ENCODE assay signal across 1 cellular context in the genomic region with DNA sequence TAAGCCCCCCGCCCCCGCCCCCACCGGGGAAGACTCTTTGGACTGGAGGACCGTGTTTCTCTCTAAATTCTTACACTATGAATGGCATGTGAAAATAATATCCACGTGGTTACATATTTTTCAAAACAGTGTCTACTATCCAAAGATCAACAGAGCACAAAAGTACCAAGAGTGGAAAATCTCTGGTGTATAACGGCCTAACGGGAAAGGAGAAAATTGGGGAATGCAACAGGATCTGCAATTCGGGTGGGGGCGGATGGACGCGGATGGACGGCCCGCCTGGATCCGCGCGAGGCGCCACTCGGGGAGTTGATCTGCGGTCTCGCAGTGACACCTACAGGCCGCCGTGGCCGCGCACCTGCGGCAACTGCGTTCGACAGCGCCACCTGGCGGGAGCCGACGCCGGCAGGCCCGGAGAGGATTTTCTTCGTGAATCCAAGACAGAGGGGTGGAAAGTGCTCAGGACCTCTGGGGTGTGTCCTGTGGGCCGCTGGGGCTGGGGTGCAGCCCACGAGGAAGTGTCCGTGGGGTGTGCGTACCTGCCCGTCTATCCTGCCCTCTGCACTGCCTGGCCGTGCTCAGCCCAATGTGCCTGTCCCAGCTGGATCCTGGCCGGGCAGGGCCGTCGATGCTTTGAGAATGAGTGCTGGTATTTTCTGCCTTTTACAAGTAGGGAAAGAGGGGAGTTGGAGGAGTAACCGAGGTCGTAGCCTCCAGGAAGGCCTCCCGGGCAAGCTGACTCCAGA.
TF ChIP-seq lines count a peak whose summit lies in the region.

No MANE protein-coding gene starts in this region.

TF ChIP-seq in GM12878, 131 proteins besides CTCF, POLR2A, EP300 and RAD21 (continued from another document and continues in another):
- TF ChIP-seq FOXM1 (IDR thresholded peaks at IDR 0.05; ENCODE audit: low read depth, low read length) (no peak; the same call in 1 of the 2 replicates), POLR2AphosphoS2 (IDR thresholded peaks at IDR 0.05; ENCODE audit: low read depth, low read length) (no peak), SUPT20H (IDR thresholded peaks at IDR 0.05; ENCODE audit: borderline replicate concordance, control insufficient read depth, low read depth, low read length) (no peak), CBX5 (IDR thresholded peaks at IDR 0.05; ENCODE audit: low read depth) (no peak), BACH1 (IDR thresholded peaks at IDR 0.05; ENCODE audit: borderline replicate concordance) (no peak), SIN3A (IDR thresholded peaks at IDR 0.05; ENCODE audit: low read depth, low read length) (no peak), CHD1 (IDR thresholded peaks at IDR 0.05; ENCODE audit: low read depth, low read length) (no peak), RAD51 (IDR thresholded peaks at IDR 0.05) (no peak), CREM (IDR thresholded peaks at IDR 0.05; ENCODE audit: low read depth) (0 out of 2 replicates have a peak, but pooled peaks have one; percentile 33), BRCA1 (IDR thresholded peaks at IDR 0.05; ENCODE audit: low read depth, low read length) (no peak), ZNF217 (IDR thresholded peaks at IDR 0.05) (no peak), SIX5 (IDR thresholded peaks at IDR 0.05; ENCODE audit: low read depth, low read length, severe bottlenecking) (no peak), PAX5 (IDR thresholded peaks at IDR 0.05; ENCODE audit: borderline replicate concordance, low read depth, low read length) (no peak), TBL1XR1 (IDR thresholded peaks at IDR 0.05; ENCODE audit: low read depth, low read length) (no peak), POU2F2 (IDR thresholded peaks at IDR 0.05; ENCODE audit: borderline replicate concordance, low read depth, low read length) (peak; percentile 44; the same call in 1 of the 3 replicates), KLF5 (IDR thresholded peaks at IDR 0.05; ENCODE audit: partially characterized antibody) (peak; percentile 51), SMAD5 (IDR thresholded peaks at IDR 0.05; ENCODE audit: low read depth) (no peak), LARP7 (IDR thresholded peaks at IDR 0.05) (no peak), NR2F1 (conservative IDR thresholded peaks at IDR 0.05) (no peak), SREBF2 (IDR thresholded peaks at IDR 0.05; ENCODE audit: low read length) (no peak), EED (IDR thresholded peaks at IDR 0.05; ENCODE audit: low read depth) (no peak), FOS (IDR thresholded peaks at IDR 0.05; ENCODE audit: borderline replicate concordance, extremely low read depth, insufficient read length) (no peak), JUND (IDR thresholded peaks at IDR 0.05; ENCODE audit: low read depth, low read length) (no peak), ATF7 (IDR thresholded peaks at IDR 0.05; ENCODE audit: low read depth) (no peak), ZNF207 (IDR thresholded peaks at IDR 0.05; ENCODE audit: borderline replicate concordance) (no peak)
- TF ChIP-seq, protein P1, sequence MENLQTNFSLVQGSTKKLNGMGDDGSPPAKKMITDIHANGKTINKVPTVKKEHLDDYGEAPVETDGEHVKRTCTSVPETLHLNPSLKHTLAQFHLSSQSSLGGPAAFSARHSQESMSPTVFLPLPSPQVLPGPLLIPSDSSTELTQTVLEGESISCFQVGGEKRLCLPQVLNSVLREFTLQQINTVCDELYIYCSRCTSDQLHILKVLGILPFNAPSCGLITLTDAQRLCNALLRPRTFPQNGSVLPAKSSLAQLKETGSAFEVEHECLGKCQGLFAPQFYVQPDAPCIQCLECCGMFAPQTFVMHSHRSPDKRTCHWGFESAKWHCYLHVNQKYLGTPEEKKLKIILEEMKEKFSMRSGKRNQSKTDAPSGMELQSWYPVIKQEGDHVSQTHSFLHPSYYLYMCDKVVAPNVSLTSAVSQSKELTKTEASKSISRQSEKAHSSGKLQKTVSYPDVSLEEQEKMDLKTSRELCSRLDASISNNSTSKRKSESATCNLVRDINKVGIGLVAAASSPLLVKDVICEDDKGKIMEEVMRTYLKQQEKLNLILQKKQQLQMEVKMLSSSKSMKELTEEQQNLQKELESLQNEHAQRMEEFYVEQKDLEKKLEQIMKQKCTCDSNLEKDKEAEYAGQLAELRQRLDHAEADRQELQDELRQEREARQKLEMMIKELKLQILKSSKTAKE (IDR thresholded peaks at IDR 0.05; ENCODE audit: low read depth, poor library complexity, severe bottlenecking), result no peak
- TF ChIP-seq, protein P2, sequence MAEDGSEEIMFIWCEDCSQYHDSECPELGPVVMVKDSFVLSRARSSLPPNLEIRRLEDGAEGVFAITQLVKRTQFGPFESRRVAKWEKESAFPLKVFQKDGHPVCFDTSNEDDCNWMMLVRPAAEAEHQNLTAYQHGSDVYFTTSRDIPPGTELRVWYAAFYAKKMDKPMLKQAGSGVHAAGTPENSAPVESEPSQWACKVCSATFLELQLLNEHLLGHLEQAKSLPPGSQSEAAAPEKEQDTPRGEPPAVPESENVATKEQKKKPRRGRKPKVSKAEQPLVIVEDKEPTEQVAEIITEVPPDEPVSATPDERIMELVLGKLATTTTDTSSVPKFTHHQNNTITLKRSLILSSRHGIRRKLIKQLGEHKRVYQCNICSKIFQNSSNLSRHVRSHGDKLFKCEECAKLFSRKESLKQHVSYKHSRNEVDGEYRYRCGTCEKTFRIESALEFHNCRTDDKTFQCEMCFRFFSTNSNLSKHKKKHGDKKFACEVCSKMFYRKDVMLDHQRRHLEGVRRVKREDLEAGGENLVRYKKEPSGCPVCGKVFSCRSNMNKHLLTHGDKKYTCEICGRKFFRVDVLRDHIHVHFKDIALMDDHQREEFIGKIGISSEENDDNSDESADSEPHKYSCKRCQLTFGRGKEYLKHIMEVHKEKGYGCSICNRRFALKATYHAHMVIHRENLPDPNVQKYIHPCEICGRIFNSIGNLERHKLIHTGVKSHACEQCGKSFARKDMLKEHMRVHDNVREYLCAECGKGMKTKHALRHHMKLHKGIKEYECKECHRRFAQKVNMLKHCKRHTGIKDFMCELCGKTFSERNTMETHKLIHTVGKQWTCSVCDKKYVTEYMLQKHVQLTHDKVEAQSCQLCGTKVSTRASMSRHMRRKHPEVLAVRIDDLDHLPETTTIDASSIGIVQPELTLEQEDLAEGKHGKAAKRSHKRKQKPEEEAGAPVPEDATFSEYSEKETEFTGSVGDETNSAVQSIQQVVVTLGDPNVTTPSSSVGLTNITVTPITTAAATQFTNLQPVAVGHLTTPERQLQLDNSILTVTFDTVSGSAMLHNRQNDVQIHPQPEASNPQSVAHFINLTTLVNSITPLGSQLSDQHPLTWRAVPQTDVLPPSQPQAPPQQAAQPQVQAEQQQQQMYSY (CRISPR knock-in tag; IDR thresholded peaks at IDR 0.05), result no peak
- TF ChIP-seq, protein P3, sequence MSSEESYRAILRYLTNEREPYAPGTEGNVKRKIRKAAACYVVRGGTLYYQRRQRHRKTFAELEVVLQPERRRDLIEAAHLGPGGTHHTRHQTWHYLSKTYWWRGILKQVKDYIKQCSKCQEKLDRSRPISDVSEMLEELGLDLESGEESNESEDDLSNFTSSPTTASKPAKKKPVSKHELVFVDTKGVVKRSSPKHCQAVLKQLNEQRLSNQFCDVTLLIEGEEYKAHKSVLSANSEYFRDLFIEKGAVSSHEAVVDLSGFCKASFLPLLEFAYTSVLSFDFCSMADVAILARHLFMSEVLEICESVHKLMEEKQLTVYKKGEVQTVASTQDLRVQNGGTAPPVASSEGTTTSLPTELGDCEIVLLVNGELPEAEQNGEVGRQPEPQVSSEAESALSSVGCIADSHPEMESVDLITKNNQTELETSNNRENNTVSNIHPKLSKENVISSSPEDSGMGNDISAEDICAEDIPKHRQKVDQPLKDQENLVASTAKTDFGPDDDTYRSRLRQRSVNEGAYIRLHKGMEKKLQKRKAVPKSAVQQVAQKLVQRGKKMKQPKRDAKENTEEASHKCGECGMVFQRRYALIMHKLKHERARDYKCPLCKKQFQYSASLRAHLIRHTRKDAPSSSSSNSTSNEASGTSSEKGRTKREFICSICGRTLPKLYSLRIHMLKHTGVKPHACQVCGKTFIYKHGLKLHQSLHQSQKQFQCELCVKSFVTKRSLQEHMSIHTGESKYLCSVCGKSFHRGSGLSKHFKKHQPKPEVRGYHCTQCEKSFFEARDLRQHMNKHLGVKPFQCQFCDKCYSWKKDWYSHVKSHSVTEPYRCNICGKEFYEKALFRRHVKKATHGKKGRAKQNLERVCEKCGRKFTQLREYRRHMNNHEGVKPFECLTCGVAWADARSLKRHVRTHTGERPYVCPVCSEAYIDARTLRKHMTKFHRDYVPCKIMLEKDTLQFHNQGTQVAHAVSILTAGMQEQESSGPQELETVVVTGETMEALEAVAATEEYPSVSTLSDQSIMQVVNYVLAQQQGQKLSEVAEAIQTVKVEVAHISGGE (CRISPR knock-in tag; IDR thresholded peaks at IDR 0.05), result no peak
- TF ChIP-seq, protein P4, sequence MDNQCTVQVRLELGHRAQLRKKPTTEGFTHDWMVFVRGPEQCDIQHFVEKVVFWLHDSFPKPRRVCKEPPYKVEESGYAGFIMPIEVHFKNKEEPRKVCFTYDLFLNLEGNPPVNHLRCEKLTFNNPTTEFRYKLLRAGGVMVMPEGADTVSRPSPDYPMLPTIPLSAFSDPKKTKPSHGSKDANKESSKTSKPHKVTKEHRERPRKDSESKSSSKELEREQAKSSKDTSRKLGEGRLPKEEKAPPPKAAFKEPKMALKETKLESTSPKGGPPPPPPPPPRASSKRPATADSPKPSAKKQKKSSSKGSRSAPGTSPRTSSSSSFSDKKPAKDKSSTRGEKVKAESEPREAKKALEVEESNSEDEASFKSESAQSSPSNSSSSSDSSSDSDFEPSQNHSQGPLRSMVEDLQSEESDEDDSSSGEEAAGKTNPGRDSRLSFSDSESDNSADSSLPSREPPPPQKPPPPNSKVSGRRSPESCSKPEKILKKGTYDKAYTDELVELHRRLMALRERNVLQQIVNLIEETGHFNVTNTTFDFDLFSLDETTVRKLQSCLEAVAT (IDR thresholded peaks at IDR 0.05), result no peak
- TF ChIP-seq, protein P5, sequence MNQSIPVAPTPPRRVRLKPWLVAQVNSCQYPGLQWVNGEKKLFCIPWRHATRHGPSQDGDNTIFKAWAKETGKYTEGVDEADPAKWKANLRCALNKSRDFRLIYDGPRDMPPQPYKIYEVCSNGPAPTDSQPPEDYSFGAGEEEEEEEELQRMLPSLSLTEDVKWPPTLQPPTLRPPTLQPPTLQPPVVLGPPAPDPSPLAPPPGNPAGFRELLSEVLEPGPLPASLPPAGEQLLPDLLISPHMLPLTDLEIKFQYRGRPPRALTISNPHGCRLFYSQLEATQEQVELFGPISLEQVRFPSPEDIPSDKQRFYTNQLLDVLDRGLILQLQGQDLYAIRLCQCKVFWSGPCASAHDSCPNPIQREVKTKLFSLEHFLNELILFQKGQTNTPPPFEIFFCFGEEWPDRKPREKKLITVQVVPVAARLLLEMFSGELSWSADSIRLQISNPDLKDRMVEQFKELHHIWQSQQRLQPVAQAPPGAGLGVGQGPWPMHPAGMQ (IDR thresholded peaks at IDR 0.05; ENCODE audit: borderline replicate concordance), result no peak
- TF ChIP-seq, protein P6, sequence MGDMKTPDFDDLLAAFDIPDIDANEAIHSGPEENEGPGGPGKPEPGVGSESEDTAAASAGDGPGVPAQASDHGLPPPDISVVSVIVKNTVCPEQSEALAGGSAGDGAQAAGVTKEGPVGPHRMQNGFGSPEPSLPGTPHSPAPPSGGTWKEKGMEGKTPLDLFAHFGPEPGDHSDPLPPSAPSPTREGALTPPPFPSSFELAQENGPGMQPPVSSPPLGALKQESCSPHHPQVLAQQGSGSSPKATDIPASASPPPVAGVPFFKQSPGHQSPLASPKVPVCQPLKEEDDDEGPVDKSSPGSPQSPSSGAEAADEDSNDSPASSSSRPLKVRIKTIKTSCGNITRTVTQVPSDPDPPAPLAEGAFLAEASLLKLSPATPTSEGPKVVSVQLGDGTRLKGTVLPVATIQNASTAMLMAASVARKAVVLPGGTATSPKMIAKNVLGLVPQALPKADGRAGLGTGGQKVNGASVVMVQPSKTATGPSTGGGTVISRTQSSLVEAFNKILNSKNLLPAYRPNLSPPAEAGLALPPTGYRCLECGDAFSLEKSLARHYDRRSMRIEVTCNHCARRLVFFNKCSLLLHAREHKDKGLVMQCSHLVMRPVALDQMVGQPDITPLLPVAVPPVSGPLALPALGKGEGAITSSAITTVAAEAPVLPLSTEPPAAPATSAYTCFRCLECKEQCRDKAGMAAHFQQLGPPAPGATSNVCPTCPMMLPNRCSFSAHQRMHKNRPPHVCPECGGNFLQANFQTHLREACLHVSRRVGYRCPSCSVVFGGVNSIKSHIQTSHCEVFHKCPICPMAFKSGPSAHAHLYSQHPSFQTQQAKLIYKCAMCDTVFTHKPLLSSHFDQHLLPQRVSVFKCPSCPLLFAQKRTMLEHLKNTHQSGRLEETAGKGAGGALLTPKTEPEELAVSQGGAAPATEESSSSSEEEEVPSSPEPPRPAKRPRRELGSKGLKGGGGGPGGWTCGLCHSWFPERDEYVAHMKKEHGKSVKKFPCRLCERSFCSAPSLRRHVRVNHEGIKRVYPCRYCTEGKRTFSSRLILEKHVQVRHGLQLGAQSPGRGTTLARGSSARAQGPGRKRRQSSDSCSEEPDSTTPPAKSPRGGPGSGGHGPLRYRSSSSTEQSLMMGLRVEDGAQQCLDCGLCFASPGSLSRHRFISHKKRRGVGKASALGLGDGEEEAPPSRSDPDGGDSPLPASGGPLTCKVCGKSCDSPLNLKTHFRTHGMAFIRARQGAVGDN (IDR thresholded peaks at IDR 0.05), result no peak
- TF ChIP-seq, protein P7, sequence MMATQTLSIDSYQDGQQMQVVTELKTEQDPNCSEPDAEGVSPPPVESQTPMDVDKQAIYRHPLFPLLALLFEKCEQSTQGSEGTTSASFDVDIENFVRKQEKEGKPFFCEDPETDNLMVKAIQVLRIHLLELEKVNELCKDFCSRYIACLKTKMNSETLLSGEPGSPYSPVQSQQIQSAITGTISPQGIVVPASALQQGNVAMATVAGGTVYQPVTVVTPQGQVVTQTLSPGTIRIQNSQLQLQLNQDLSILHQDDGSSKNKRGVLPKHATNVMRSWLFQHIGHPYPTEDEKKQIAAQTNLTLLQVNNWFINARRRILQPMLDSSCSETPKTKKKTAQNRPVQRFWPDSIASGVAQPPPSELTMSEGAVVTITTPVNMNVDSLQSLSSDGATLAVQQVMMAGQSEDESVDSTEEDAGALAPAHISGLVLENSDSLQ (IDR thresholded peaks at IDR 0.05), result no peak
- TF ChIP-seq, protein P8, sequence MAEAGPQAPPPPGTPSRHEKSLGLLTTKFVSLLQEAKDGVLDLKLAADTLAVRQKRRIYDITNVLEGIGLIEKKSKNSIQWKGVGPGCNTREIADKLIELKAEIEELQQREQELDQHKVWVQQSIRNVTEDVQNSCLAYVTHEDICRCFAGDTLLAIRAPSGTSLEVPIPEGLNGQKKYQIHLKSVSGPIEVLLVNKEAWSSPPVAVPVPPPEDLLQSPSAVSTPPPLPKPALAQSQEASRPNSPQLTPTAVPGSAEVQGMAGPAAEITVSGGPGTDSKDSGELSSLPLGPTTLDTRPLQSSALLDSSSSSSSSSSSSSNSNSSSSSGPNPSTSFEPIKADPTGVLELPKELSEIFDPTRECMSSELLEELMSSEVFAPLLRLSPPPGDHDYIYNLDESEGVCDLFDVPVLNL (IDR thresholded peaks at IDR 0.05; ENCODE audit: low read depth, low read length), result no peak
- TF ChIP-seq, protein P9, sequence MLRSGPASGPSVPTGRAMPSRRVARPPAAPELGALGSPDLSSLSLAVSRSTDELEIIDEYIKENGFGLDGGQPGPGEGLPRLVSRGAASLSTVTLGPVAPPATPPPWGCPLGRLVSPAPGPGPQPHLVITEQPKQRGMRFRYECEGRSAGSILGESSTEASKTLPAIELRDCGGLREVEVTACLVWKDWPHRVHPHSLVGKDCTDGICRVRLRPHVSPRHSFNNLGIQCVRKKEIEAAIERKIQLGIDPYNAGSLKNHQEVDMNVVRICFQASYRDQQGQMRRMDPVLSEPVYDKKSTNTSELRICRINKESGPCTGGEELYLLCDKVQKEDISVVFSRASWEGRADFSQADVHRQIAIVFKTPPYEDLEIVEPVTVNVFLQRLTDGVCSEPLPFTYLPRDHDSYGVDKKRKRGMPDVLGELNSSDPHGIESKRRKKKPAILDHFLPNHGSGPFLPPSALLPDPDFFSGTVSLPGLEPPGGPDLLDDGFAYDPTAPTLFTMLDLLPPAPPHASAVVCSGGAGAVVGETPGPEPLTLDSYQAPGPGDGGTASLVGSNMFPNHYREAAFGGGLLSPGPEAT (IDR thresholded peaks at IDR 0.05; ENCODE audit: low read depth), result no peak
